Comparison of ENCODE assay signal across 1 cellular context in the genomic region with DNA sequence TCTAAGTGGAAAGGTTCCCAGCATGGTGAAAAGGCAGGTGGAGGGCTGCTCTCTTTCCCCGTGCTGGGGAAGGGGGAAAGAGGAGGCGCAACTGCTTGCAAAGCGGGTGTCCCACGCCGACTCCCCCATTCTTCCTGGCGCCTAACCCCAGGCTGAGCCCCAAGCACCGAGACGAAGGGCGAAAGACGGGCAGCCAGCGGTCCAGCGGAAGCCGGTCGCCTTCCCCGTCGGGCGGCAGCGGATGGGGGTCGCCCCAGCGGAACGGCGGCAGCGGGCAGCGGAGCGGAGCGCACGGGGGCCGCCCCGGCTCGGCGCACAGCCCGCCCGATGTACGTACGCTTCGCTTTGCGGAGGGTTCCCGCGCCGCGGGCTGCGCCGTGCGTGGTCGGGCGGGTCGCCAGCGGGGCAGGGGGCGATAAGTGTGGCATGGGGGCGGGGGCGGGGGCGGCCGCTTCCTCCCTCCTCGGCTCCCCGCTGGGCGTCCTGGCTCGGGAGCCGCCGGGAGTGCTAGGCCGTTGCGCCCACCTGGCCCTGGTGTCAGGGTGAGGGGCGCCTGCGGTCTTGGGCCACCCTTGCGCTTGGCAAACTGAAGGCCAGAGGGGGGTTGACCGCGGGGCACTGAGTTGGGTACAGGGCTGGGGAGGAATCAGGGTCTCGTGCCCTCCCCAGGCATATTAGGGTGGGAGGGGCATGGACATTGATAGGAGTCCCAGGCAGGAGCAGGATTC.
TF ChIP-seq lines count a peak whose summit lies in the region.

No MANE protein-coding gene starts in this region.

TF ChIP-seq in HEK293, 187 proteins besides CTCF, POLR2A, EP300 and RAD21 (continued from another document):
- TF ChIP-seq ZNF426 (tag by site-specific recombination; IDR thresholded peaks at IDR 0.05) (no peak), SP3 (tag by site-specific recombination; IDR thresholded peaks at IDR 0.05) (peak; percentile 45; the same call in 1 of the 2 replicates), PATZ1 (tag by site-specific recombination; IDR thresholded peaks at IDR 0.05) (peak; percentile 17; the same call in 1 of the 2 replicates), ZNF341 (tag by site-specific recombination; IDR thresholded peaks at IDR 0.05; ENCODE audit: low read depth) (peak; percentile 65), ZNF423 (tag by site-specific recombination; IDR thresholded peaks at IDR 0.05) (0 out of 2 replicates have a peak, but pooled peaks have one; percentile 32), ZNF658 (tag by site-specific recombination; IDR thresholded peaks at IDR 0.05) (no peak), GLIS2 (tag by site-specific recombination; IDR thresholded peaks at IDR 0.05) (peak; percentile 49; the same call in 1 of the 2 replicates), RBAK (tag by site-specific recombination; IDR thresholded peaks at IDR 0.05) (no peak), ZBTB8A (tag by site-specific recombination; IDR thresholded peaks at IDR 0.05) (peak; percentile 60; the same call in 1 of the 2 replicates), EGR2 (tag by site-specific recombination; IDR thresholded peaks at IDR 0.05; ENCODE audit: low read depth) (no peak), ZNF837 (tag by site-specific recombination; IDR thresholded peaks at IDR 0.05) (no peak), ZNF16 (tag by site-specific recombination; IDR thresholded peaks at IDR 0.05; ENCODE audit: low read depth) (no peak), ZNF335 (tag by site-specific recombination; conservative IDR thresholded peaks at IDR 0.05) (peak; percentile 79), ZNF610 (tag by site-specific recombination; IDR thresholded peaks at IDR 0.05; ENCODE audit: borderline replicate concordance) (no peak), ZBTB26 (tag by site-specific recombination; optimal IDR thresholded peaks at IDR 0.05) (peak; percentile 15), ZNF473 (tag by site-specific recombination; IDR thresholded peaks at IDR 0.05) (no peak), ZNF501 (tag by site-specific recombination; IDR thresholded peaks at IDR 0.05) (no peak), ZBTB48 (tag by site-specific recombination; IDR thresholded peaks at IDR 0.05) (no peak), ZXDB (tag by site-specific recombination; IDR thresholded peaks at IDR 0.05) (no peak), ZFHX2 (tag by site-specific recombination; conservative IDR thresholded peaks at IDR 0.05) (peak; percentile 60), ZNF76 (tag by site-specific recombination; IDR thresholded peaks at IDR 0.05; ENCODE audit: borderline replicate concordance, low read depth) (no peak), ZIC2 (tag by site-specific recombination; IDR thresholded peaks at IDR 0.05) (peak; percentile 54), ZNF10 (tag by site-specific recombination; IDR thresholded peaks at IDR 0.05) (no peak), ZNF843 (tag by site-specific recombination; IDR thresholded peaks at IDR 0.05) (no peak), ZNF530 (tag by site-specific recombination; IDR thresholded peaks at IDR 0.05; ENCODE audit: low read depth) (no peak), ZNF585B (tag by site-specific recombination; IDR thresholded peaks at IDR 0.05) (no peak), SCRT2 (tag by site-specific recombination; IDR thresholded peaks at IDR 0.05) (no peak), ZFP3 (tag by site-specific recombination; IDR thresholded peaks at IDR 0.05; ENCODE audit: low read depth) (no peak), MYNN (tag by site-specific recombination; IDR thresholded peaks at IDR 0.05; ENCODE audit: borderline replicate concordance) (no peak), ZNF768 (tag by site-specific recombination; IDR thresholded peaks at IDR 0.05) (no peak), ZNF677 (tag by site-specific recombination; IDR thresholded peaks at IDR 0.05) (no peak), ZNF175 (tag by site-specific recombination; IDR thresholded peaks at IDR 0.05) (no peak)
- TF ChIP-seq, protein P1, sequence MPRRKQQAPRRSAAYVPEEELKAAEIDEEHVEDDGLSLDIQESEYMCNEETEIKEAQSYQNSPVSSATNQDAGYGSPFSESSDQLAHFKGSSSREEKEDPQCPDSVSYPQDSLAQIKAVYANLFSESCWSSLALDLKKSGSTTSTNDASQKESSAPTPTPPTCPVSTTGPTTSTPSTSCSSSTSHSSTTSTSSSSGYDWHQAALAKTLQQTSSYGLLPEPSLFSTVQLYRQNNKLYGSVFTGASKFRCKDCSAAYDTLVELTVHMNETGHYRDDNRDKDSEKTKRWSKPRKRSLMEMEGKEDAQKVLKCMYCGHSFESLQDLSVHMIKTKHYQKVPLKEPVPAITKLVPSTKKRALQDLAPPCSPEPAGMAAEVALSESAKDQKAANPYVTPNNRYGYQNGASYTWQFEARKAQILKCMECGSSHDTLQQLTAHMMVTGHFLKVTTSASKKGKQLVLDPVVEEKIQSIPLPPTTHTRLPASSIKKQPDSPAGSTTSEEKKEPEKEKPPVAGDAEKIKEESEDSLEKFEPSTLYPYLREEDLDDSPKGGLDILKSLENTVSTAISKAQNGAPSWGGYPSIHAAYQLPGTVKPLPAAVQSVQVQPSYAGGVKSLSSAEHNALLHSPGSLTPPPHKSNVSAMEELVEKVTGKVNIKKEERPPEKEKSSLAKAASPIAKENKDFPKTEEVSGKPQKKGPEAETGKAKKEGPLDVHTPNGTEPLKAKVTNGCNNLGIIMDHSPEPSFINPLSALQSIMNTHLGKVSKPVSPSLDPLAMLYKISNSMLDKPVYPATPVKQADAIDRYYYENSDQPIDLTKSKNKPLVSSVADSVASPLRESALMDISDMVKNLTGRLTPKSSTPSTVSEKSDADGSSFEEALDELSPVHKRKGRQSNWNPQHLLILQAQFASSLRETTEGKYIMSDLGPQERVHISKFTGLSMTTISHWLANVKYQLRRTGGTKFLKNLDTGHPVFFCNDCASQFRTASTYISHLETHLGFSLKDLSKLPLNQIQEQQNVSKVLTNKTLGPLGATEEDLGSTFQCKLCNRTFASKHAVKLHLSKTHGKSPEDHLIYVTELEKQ (tag by site-specific recombination; IDR thresholded peaks at IDR 0.05; ENCODE audit: borderline replicate concordance) = no peak
- TF ChIP-seq, protein P2, sequence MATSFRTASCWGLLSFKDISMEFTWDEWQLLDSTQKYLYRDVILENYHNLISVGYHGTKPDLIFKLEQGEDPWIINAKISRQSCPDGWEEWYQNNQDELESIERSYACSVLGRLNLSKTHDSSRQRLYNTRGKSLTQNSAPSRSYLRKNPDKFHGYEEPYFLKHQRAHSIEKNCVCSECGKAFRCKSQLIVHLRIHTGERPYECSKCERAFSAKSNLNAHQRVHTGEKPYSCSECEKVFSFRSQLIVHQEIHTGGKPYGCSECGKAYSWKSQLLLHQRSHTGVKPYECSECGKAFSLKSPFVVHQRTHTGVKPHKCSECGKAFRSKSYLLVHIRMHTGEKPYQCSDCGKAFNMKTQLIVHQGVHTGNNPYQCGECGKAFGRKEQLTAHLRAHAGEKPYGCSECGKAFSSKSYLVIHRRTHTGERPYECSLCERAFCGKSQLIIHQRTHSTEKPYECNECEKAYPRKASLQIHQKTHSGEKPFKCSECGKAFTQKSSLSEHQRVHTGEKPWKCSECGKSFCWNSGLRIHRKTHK (tag by site-specific recombination; IDR thresholded peaks at IDR 0.05) = no peak
- TF ChIP-seq, protein P3, sequence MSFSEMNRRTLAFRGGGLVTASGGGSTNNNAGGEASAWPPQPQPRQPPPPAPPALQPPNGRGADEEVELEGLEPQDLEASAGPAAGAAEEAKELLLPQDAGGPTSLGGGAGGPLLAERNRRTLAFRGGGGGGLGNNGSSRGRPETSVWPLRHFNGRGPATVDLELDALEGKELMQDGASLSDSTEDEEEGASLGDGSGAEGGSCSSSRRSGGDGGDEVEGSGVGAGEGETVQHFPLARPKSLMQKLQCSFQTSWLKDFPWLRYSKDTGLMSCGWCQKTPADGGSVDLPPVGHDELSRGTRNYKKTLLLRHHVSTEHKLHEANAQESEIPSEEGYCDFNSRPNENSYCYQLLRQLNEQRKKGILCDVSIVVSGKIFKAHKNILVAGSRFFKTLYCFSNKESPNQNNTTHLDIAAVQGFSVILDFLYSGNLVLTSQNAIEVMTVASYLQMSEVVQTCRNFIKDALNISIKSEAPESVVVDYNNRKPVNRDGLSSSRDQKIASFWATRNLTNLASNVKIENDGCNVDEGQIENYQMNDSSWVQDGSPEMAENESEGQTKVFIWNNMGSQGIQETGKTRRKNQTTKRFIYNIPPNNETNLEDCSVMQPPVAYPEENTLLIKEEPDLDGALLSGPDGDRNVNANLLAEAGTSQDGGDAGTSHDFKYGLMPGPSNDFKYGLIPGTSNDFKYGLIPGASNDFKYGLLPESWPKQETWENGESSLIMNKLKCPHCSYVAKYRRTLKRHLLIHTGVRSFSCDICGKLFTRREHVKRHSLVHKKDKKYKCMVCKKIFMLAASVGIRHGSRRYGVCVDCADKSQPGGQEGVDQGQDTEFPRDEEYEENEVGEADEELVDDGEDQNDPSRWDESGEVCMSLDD (tag by site-specific recombination; IDR thresholded peaks at IDR 0.05) = no peak
- TF ChIP-seq, protein P4, sequence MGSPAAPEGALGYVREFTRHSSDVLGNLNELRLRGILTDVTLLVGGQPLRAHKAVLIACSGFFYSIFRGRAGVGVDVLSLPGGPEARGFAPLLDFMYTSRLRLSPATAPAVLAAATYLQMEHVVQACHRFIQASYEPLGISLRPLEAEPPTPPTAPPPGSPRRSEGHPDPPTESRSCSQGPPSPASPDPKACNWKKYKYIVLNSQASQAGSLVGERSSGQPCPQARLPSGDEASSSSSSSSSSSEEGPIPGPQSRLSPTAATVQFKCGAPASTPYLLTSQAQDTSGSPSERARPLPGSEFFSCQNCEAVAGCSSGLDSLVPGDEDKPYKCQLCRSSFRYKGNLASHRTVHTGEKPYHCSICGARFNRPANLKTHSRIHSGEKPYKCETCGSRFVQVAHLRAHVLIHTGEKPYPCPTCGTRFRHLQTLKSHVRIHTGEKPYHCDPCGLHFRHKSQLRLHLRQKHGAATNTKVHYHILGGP (tag by site-specific recombination; IDR thresholded peaks at IDR 0.05) = no peak
- TF ChIP-seq, protein P5, sequence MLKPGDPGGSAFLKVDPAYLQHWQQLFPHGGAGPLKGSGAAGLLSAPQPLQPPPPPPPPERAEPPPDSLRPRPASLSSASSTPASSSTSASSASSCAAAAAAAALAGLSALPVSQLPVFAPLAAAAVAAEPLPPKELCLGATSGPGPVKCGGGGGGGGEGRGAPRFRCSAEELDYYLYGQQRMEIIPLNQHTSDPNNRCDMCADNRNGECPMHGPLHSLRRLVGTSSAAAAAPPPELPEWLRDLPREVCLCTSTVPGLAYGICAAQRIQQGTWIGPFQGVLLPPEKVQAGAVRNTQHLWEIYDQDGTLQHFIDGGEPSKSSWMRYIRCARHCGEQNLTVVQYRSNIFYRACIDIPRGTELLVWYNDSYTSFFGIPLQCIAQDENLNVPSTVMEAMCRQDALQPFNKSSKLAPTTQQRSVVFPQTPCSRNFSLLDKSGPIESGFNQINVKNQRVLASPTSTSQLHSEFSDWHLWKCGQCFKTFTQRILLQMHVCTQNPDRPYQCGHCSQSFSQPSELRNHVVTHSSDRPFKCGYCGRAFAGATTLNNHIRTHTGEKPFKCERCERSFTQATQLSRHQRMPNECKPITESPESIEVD (tag by site-specific recombination; IDR thresholded peaks at IDR 0.05) = no peak
- TF ChIP-seq, protein P6, sequence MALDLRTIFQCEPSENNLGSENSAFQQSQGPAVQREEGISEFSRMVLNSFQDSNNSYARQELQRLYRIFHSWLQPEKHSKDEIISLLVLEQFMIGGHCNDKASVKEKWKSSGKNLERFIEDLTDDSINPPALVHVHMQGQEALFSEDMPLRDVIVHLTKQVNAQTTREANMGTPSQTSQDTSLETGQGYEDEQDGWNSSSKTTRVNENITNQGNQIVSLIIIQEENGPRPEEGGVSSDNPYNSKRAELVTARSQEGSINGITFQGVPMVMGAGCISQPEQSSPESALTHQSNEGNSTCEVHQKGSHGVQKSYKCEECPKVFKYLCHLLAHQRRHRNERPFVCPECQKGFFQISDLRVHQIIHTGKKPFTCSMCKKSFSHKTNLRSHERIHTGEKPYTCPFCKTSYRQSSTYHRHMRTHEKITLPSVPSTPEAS (tag by site-specific recombination; IDR thresholded peaks at IDR 0.05) = no peak
TF ChIP-seq in HEK293: peak in this region for 12.
